ENCODE assay signal across 23 cellular contexts in the genomic region with DNA sequence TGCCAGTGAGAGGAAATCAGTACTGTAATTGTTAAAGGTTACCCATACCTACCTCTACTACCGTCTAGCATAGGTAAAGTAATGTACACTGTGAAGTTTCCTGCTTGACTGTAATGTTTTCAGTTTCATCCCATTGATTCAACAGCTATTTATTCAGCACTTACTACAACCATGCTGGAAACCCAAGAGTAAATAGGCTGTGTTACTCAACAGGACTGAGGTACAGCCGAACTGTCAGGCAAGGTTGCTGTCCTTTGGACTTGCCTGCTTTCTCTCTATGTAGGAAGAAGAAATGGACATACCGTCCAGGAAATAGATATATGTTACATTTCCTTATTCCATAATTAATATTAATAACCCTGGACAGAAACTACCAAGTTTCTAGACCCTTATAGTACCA.
DNase-seq lines count a peak whose midpoint lies in the region; ATAC-seq and TF ChIP-seq lines count a peak whose summit lies in the region.
"Had no signal": no experiment of that assay in that cellular context is flagged by ENCODE, and none has a peak within 500 bp of the region (broad histone marks: within the 10 kb centered on the region; RNA-seq: fewer than 3 reads in every experiment).

No MANE protein-coding gene starts in this region.

- no peaks in the 10 kb centered on the region for H3K27me3 Mint-ChIP-seq in activated T-cell treated with anti-CD3 and anti-CD28 coated beads, Interleukin-2, amount 50 U/mL, for 72 hours (ENCODE audit: low read depth)
- H3K27me3 Mint-ChIP-seq: CD4-positive, alpha-beta T cell; CD8-positive, alpha-beta memory T cell had no signal

- in situ Hi-C loops in GM13977 (cut with MboI; ENCODE audit: low pct_unique_long_range_greater_than_20kb, low sequenced_read_pairs, unreplicated experiment), result no loop called here

- CTCF ChIA-PET in HEK293 (lab: Yijun Ruan, JAX), result no interaction called here

- ATAC-seq in activated T-cell treated with anti-CD3 and anti-CD28 coated beads, Interleukin-2, amount 50 U/mL, for 72 hours (replicated peaks in 1 of 2), result no peak
- no peak for ATAC-seq in HG03135 (IDR thresholded peaks at IDR 0.05; ENCODE audit: unreplicated experiment)
- ATAC-seq: A549, GM12878 had no signal

- H3K4me1 ChIP-seq in HEK293 (ENCODE audit: control insufficient read depth, insufficient read depth, low read length) (peaks cover 10% of the 10 kb centered on the region), hepatocyte (ENCODE audit: insufficient read depth) (no peaks in the 10 kb centered on the region), liver (ENCODE audit: control insufficient read depth in 4 of 4, insufficient read depth in 4 of 4, low read length in 3 of 4) (no peaks in the 10 kb centered on the region)
- H3K4me1 ChIP-seq: A549; BE2C; BLaER1 treated with 17β-estradiol and CSF1 and Interleukin-3, amounts not matched to agents 10 nM and 100 nM; HAP-1 had no signal

- no peaks in the 10 kb centered on the region for H3K9me3 Mint-ChIP-seq in activated T-cell treated with anti-CD3 and anti-CD28 coated beads, Interleukin-2, amount 50 U/mL, for 72 hours
- H3K9me3 Mint-ChIP-seq: CD4-positive, alpha-beta T cell had no signal

- H3K4me1 Mint-ChIP-seq in activated T-cell treated with anti-CD3 and anti-CD28 coated beads, Interleukin-2, amount 50 U/mL, for 72 hours (ENCODE audit: low read depth), result no peaks in the 10 kb centered on the region
- H3K4me1 Mint-ChIP-seq: CD8-positive, alpha-beta memory T cell had no signal

- no peaks in the 10 kb centered on the region for H4K20me1 ChIP-seq in hepatocyte (ENCODE audit: insufficient read depth, poor library complexity, severe bottlenecking)
- H4K20me1 ChIP-seq: BLaER1 treated with 17β-estradiol and CSF1 and Interleukin-3, amounts not matched to agents 10 nM and 100 nM had no signal

- no peak overlapping the region for H3K4me3 Mint-ChIP-seq in activated T-cell treated with anti-CD3 and anti-CD28 coated beads, Interleukin-2, amount 50 U/mL, for 72 hours
- H3K4me3 Mint-ChIP-seq: CD14-positive monocyte; CD4-positive, alpha-beta T cell; CD8-positive, alpha-beta memory T cell had no signal

- H3K9ac ChIP-seq in liver (ENCODE audit: low read depth in 1 of 2, low read length in 2 of 2), result no peak overlapping the region
- H3K9ac ChIP-seq: BLaER1 treated with 17β-estradiol and CSF1 and Interleukin-3, amounts not matched to agents 10 nM and 100 nM had no signal

- TF ChIP-seq CTCF in HEK293 (tag by site-specific recombination; IDR thresholded peaks at IDR 0.05), result no peak
- no peak for TF ChIP-seq CTCF in hepatocyte (IDR thresholded peaks at IDR 0.05; ENCODE audit: poor library complexity)
- no peak for TF ChIP-seq CTCF in liver (IDR thresholded peaks at IDR 0.05; ENCODE audit: low read depth, low read length, missing input control)
- TF ChIP-seq CTCF in GM13977 (IDR thresholded peaks at IDR 0.05; ENCODE audit: extremely low read depth, insufficient read depth, missing control alignments), result no peak

- TF ChIP-seq RAD21 in liver (IDR thresholded peaks at IDR 0.05), result peak; percentile 25 to 26

- H3K9me3 ChIP-seq in HEK293 (ENCODE audit: control insufficient read depth, insufficient read depth, low read depth, low read length) (no peaks in the 10 kb centered on the region), hepatocyte (ENCODE audit: low read depth) (no peaks in the 10 kb centered on the region), liver (ENCODE audit: control insufficient read depth in 4 of 4, low read length in 3 of 4) (no peaks in the 10 kb centered on the region)
- H3K9me3 ChIP-seq: A549; BE2C; BLaER1 treated with 17β-estradiol and CSF1 and Interleukin-3, amounts not matched to agents 10 nM and 100 nM; HAP-1 had no signal

- H3K4me3 ChIP-seq in HEK293 (ENCODE audit: low read depth, low read length) (no peak overlapping the region), hepatocyte (no peak overlapping the region), liver (ENCODE audit: low read depth in 1 of 3, low read length in 3 of 3) (no peak overlapping the region)
- H3K4me3 ChIP-seq: A549; BLaER1 treated with 17β-estradiol and CSF1 and Interleukin-3, amounts not matched to agents 10 nM and 100 nM; GM12878; HAP-1 had no signal

- 64% methylated on average over 3 of the region's 3 CpGs for WGBS in hepatocyte (ENCODE audit: low lambda C conversion rate, missing lambda C conversion rate)
- WGBS in liver, result 30% methylated on average over 3 of the region's 3 CpGs

- no peaks in the 10 kb centered on the region for H3K9me2 ChIP-seq in hepatocyte (replicated peaks; ENCODE audit: insufficient read depth)

- H3K36me3 ChIP-seq in HEK293 (ENCODE audit: control insufficient read depth in 2 of 2, insufficient read depth in 1 of 2, low read length in 2 of 2), result no peaks in the 10 kb centered on the region
- no peaks in the 10 kb centered on the region for H3K36me3 ChIP-seq in hepatocyte (replicated peaks; ENCODE audit: insufficient read depth, low read depth)
- H3K36me3 ChIP-seq in liver (ENCODE audit: control insufficient read depth in 4 of 4, insufficient read depth in 3 of 4, low read depth in 1 of 4, low read length in 3 of 4), result no peaks in the 10 kb centered on the region
- H3K36me3 ChIP-seq: BE2C; BLaER1 treated with 17β-estradiol and CSF1 and Interleukin-3, amounts not matched to agents 10 nM and 100 nM; HAP-1 had no signal

- H3K36me3 Mint-ChIP-seq in activated T-cell treated with anti-CD3 and anti-CD28 coated beads, Interleukin-2, amount 50 U/mL, for 72 hours (ENCODE audit: insufficient read depth in 2 of 2), result no peaks in the 10 kb centered on the region
- H3K36me3 Mint-ChIP-seq: CD14-positive monocyte; CD8-positive, alpha-beta memory T cell had no signal

- no peak overlapping the region for H3K27ac Mint-ChIP-seq in activated T-cell treated with anti-CD3 and anti-CD28 coated beads, Interleukin-2, amount 50 U/mL, for 72 hours
- H3K27ac Mint-ChIP-seq: CD14-positive monocyte; CD4-positive, alpha-beta T cell; CD8-positive, alpha-beta memory T cell had no signal

- POLR2A ChIA-PET in HEK293 (lab: Yijun Ruan, JAX), result no interaction called here

- H3K27me3 ChIP-seq in hepatocyte, result peaks cover 5% of the 10 kb centered on the region
- H3K27me3 ChIP-seq in liver (ENCODE audit: control insufficient read depth in 4 of 4, insufficient read depth in 4 of 4, low read length in 3 of 4), result peaks cover 0 to 2% (median 0%) of the 10 kb centered on the region in 4 donors

- H2AFZ ChIP-seq in hepatocyte, result no peak overlapping the region

- DNase-seq in HuH-7.5 (ENCODE audit: low spot score), result peak; percentile 23
- peak; percentile 20 for DNase-seq in hepatocyte (ENCODE audit: low spot score)
- no peak for DNase-seq in GM13977 (ENCODE audit: low spot score)
- no peak for DNase-seq in activated T-cell treated with anti-CD3 and anti-CD28 coated beads, Interleukin-2, amount 50 U/mL, for 72 hours
- DNase-seq: 8988T; ACHN; AML-193; BE2C; CD4-positive, alpha-beta T cell; CD8-positive, alpha-beta memory T cell; DMS 273 treated with DMSO at 0.1 percent for 48 hours; DMS79; EL; GDM1; GOT3 had no signal

- H3K79me2 ChIP-seq in hepatocyte, result no peaks in the 10 kb centered on the region

- H3K27ac ChIP-seq in HEK293 (ENCODE audit: extremely low read depth, low read depth, low read length) (no peak overlapping the region), hepatocyte (no peak overlapping the region), liver (ENCODE audit: low read depth in 1 of 2, low read length in 2 of 2) (no peak overlapping the region)
- H3K27ac ChIP-seq: A549; BLaER1 treated with 17β-estradiol and CSF1 and Interleukin-3, amounts not matched to agents 10 nM and 100 nM had no signal

- H3K4me2 ChIP-seq in hepatocyte, result no peak overlapping the region
- H3K4me2 ChIP-seq: A549; BLaER1 treated with 17β-estradiol and CSF1 and Interleukin-3, amounts not matched to agents 10 nM and 100 nM had no signal

TF ChIP-seq in HEK293, 187 proteins besides CTCF, POLR2A, EP300 and RAD21:
- TF ChIP-seq, protein P1, sequence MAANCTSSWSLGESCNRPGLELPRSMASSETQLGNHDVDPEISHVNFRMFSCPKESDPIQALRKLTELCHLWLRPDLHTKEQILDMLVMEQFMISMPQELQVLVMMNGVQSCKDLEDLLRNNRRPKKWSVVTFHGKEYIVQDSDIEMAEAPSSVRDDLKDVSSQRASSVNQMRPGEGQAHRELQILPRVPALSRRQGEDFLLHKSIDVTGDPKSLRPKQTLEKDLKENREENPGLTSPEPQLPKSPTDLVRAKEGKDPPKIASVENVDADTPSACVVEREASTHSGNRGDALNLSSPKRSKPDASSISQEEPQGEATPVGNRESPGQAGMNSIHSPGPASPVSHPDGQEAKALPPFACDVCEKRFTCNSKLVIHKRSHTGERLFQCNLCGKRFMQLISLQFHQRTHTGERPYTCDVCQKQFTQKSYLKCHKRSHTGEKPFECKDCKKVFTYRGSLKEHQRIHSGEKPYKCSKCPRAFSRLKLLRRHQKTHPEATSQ (tag by site-specific recombination; IDR thresholded peaks at IDR 0.05), result no peak
- TF ChIP-seq ZNF560 (tag by site-specific recombination; IDR thresholded peaks at IDR 0.05; ENCODE audit: borderline replicate concordance) (no peak), ZNF664 (tag by site-specific recombination; IDR thresholded peaks at IDR 0.05) (0 out of 2 replicates have a peak, but pooled peaks have one; percentile 9)

TF ChIP-seq in liver, 16 proteins besides CTCF, POLR2A, EP300 and RAD21 (continues in another document):
- TF ChIP-seq GABPA (IDR thresholded peaks at IDR 0.05 in 1 of 2, conservative IDR thresholded peaks at IDR 0.05 in 1 of 2), result no peak
- no peak for TF ChIP-seq EGR1 (IDR thresholded peaks at IDR 0.05; ENCODE audit: low read depth in 2 of 2)
- TF ChIP-seq HNF4G (IDR thresholded peaks at IDR 0.05), result peak; percentile 57
- TF ChIP-seq JUND (IDR thresholded peaks at IDR 0.05), result no peak
- TF ChIP-seq TAF1 (conservative IDR thresholded peaks at IDR 0.05), result no peak
- no peak for TF ChIP-seq NR2F2 (IDR thresholded peaks at IDR 0.05)
- TF ChIP-seq SP1 (IDR thresholded peaks at IDR 0.05), result peak; percentile 50
- TF ChIP-seq, protein P2, sequence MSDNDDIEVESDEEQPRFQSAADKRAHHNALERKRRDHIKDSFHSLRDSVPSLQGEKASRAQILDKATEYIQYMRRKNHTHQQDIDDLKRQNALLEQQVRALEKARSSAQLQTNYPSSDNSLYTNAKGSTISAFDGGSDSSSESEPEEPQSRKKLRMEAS (IDR thresholded peaks at IDR 0.05), result peak; percentile 30

Comparison
In these comparisons a context has a peak if more than half of its experiments do, and no peak if none do; other contexts are left out.
1. DNase-seq: peak in HuH-7.5 (single experiment) and hepatocyte (single experiment); none in GM13977 (single experiment) and activated T-cell treated with anti-CD3 and anti-CD28 coated beads, Interleukin-2, amount 50 U/mL, for 72 hours (0 of 2).